ENCODE assay signal across 29 cellular contexts in the genomic region with DNA sequence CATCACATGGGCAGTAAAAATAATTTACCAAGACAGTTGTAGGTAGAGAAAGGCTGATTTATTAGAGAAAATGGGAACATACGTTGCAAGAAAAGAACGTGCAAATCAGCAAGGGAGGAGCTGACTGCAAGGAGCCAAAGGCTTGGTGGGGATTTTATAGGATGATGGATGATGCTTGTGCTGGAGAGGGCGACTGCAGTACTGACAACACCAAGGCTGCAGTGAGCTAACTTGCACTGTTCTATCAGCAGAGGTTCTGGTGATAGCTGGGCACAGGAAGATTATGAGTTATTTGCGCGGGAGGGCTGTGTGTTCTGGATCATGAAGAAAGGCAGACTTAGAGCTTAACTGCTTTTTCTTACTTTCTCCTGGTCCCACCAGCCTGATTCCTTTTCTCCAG.
"Had no signal": no experiment of that assay in that cellular context is flagged by ENCODE, and none has a peak within 500 bp of the region (broad histone marks: within the 10 kb centered on the region; RNA-seq: fewer than 3 reads in every experiment).

No MANE protein-coding gene starts in this region.

- H3K4me1 Mint-ChIP-seq: activated CD4-positive, alpha-beta memory T cell treated with anti-CD3 and anti-CD28 coated beads, Interleukin-2, amount 10 ng/mL, durations not matched to agents 7 days and 5 days; activated CD4-positive, alpha-beta T cell treated with anti-CD3 and anti-CD28 coated beads, Interleukin-2, amount 10 ng/mL, durations not matched to agents 24 days and 14 days; activated naive CD8-positive, alpha-beta T cell treated with anti-CD3 and anti-CD28 coated beads, Interleukin-2, amount 50 U/mL, for 24 hours; immature natural killer cell; stimulated activated effector memory CD8-positive, alpha-beta T cell treated with anti-CD3 and anti-CD28 coated beads, Interleukin-12 subunit alpha, Interleukin-12 subunit beta, amount 100 ng/mL, for 72 hours; stimulated activated naive CD8-positive, alpha-beta T cell treated with anti-CD3 and anti-CD28 coated beads, Interleukin-15, amount 100 ng/mL, for 72 hours; T-helper 17 cell had no signal

- H3K4me3 Mint-ChIP-seq: activated CD4-positive, alpha-beta memory T cell treated with anti-CD3 and anti-CD28 coated beads, Interleukin-2, amount 10 ng/mL, durations not matched to agents 7 days and 5 days; activated CD4-positive, alpha-beta T cell treated with anti-CD3 and anti-CD28 coated beads, Interleukin-2, amount 10 ng/mL, durations not matched to agents 24 days and 14 days; activated CD8-positive, alpha-beta memory T cell treated with anti-CD3 and anti-CD28 coated beads, Interleukin-2, amount 10 ng/mL, durations not matched to agents 7 days and 5 days; activated naive CD8-positive, alpha-beta T cell treated with anti-CD3 and anti-CD28 coated beads, Interleukin-2, amount 50 U/mL, for 24 hours; dendritic cell treated with granulocyte-macrophage colony-stimulating factor and Interleukin-4, amounts not matched to agents 40 ng/mL and 50 ng/mL, for 4 days; immature natural killer cell; memory B cell; neural crest cell; stimulated activated effector memory CD8-positive, alpha-beta T cell treated with anti-CD3 and anti-CD28 coated beads, Interleukin-12 subunit alpha, Interleukin-12 subunit beta, amount 100 ng/mL, for 72 hours; stimulated activated naive CD8-positive, alpha-beta T cell treated with anti-CD3 and anti-CD28 coated beads, Interleukin-15, amount 100 ng/mL, for 72 hours; T-helper 17 cell had no signal

- H3K36me3 Mint-ChIP-seq: activated CD8-positive, alpha-beta memory T cell treated with anti-CD3 and anti-CD28 coated beads, Interleukin-2, amount 10 ng/mL, durations not matched to agents 7 days and 5 days; immature natural killer cell; memory B cell; stimulated activated effector memory CD8-positive, alpha-beta T cell treated with anti-CD3 and anti-CD28 coated beads, Interleukin-12 subunit alpha, Interleukin-12 subunit beta, amount 100 ng/mL, for 72 hours had no signal

- DNase-seq: activated CD4-positive, alpha-beta memory T cell treated with anti-CD3 and anti-CD28 coated beads, Interleukin-2, amount 10 ng/mL, durations not matched to agents 7 days and 5 days; activated CD4-positive, alpha-beta T cell treated with anti-CD3 and anti-CD28 coated beads, Interleukin-2, amount 10 ng/mL, durations not matched to agents 24 days and 14 days; activated CD8-positive, alpha-beta memory T cell treated with anti-CD3 and anti-CD28 coated beads, Interleukin-2, amount 10 ng/mL, durations not matched to agents 7 days and 5 days; activated naive CD4-positive, alpha-beta T cell treated with anti-CD3 and anti-CD28 coated beads, Interleukin-2, amount 50 U/mL, for 16 hours; activated naive CD8-positive, alpha-beta T cell treated with anti-CD3 and anti-CD28 coated beads, Interleukin-2, amount 50 U/mL, for 24 hours; activated T-cell treated with anti-CD3 and anti-CD28 coated beads for 4 hours; anterior cingulate cortex; effector memory CD4-positive, alpha-beta T cell; foreskin melanocyte; immature natural killer cell; mucosa of descending colon; occipital lobe; psoas muscle; stimulated activated CD4-positive, alpha-beta T cell treated with anti-CD3 and anti-CD28 coated beads, Interleukin-1b, Interleukin-23, amount 100 ng/mL, for 48 hours; stimulated activated naive CD8-positive, alpha-beta T cell treated with anti-CD3 and anti-CD28 coated beads, Interleukin-15, amount 100 ng/mL, for 72 hours; SW 1271; T-helper 17 cell; transverse colon had no signal

- ATAC-seq: activated CD4-positive, CD25-positive, alpha-beta regulatory T cell treated with anti-CD3 and anti-CD28 coated beads, Interleukin-2, amount 50 U/mL, for 24 hours; activated CD8-positive, alpha-beta memory T cell treated with anti-CD3 and anti-CD28 coated beads, Interleukin-2, amount 10 ng/mL, durations not matched to agents 7 days and 5 days; activated naive CD8-positive, alpha-beta T cell treated with anti-CD3 and anti-CD28 coated beads, Interleukin-2, amount 50 U/mL, for 24 hours; body of pancreas; mucosa of descending colon; psoas muscle; right cardiac atrium; stimulated activated effector memory CD8-positive, alpha-beta T cell treated with anti-CD3 and anti-CD28 coated beads, Interleukin-12 subunit alpha, Interleukin-12 subunit beta, amount 100 ng/mL, for 72 hours; stimulated activated naive CD8-positive, alpha-beta T cell treated with anti-CD3 and anti-CD28 coated beads, Interleukin-15, amount 100 ng/mL, for 72 hours; T-helper 17 cell had no signal

- H3K27me3 Mint-ChIP-seq: activated CD4-positive, alpha-beta memory T cell treated with anti-CD3 and anti-CD28 coated beads, Interleukin-2, amount 10 ng/mL, durations not matched to agents 7 days and 5 days; activated CD4-positive, alpha-beta T cell treated with anti-CD3 and anti-CD28 coated beads, Interleukin-2, amount 10 ng/mL, durations not matched to agents 24 days and 14 days; activated CD8-positive, alpha-beta memory T cell treated with anti-CD3 and anti-CD28 coated beads, Interleukin-2, amount 10 ng/mL, durations not matched to agents 7 days and 5 days; activated naive CD8-positive, alpha-beta T cell treated with anti-CD3 and anti-CD28 coated beads, Interleukin-2, amount 50 U/mL, for 24 hours; dendritic cell treated with granulocyte-macrophage colony-stimulating factor and Interleukin-4, amounts not matched to agents 40 ng/mL and 50 ng/mL, for 4 days; memory B cell; stimulated activated naive CD8-positive, alpha-beta T cell treated with anti-CD3 and anti-CD28 coated beads, Interleukin-15, amount 100 ng/mL, for 72 hours; T-helper 17 cell had no signal

- H3K36me3 ChIP-seq: cardiac muscle cell, suprapubic skin, transverse colon, vagina had no signal

- H3K9me3 Mint-ChIP-seq: activated CD4-positive, alpha-beta memory T cell treated with anti-CD3 and anti-CD28 coated beads, Interleukin-2, amount 10 ng/mL, durations not matched to agents 7 days and 5 days; activated CD4-positive, alpha-beta T cell treated with anti-CD3 and anti-CD28 coated beads, Interleukin-2, amount 10 ng/mL, durations not matched to agents 24 days and 14 days; activated naive CD8-positive, alpha-beta T cell treated with anti-CD3 and anti-CD28 coated beads, Interleukin-2, amount 50 U/mL, for 24 hours; dendritic cell treated with granulocyte-macrophage colony-stimulating factor and Interleukin-4, amounts not matched to agents 40 ng/mL and 50 ng/mL, for 4 days; immature natural killer cell; memory B cell; neural crest cell; stimulated activated effector memory CD8-positive, alpha-beta T cell treated with anti-CD3 and anti-CD28 coated beads, Interleukin-12 subunit alpha, Interleukin-12 subunit beta, amount 100 ng/mL, for 72 hours; stimulated activated naive CD8-positive, alpha-beta T cell treated with anti-CD3 and anti-CD28 coated beads, Interleukin-15, amount 100 ng/mL, for 72 hours had no signal

- H3K4me3 ChIP-seq: body of pancreas, cardiac muscle cell, hepatocyte, mucosa of descending colon, psoas muscle, suprapubic skin, transverse colon, vagina had no signal

- H3K9me3 ChIP-seq: body of pancreas, mucosa of descending colon, psoas muscle, suprapubic skin, transverse colon, vagina had no signal

- H3K27me3 ChIP-seq: body of pancreas, cardiac muscle cell, hepatocyte, suprapubic skin, transverse colon, vagina had no signal

- H3K4me1 ChIP-seq: body of pancreas had no signal

- H3K27ac Mint-ChIP-seq: activated CD4-positive, alpha-beta memory T cell treated with anti-CD3 and anti-CD28 coated beads, Interleukin-2, amount 10 ng/mL, durations not matched to agents 7 days and 5 days; activated CD4-positive, alpha-beta T cell treated with anti-CD3 and anti-CD28 coated beads, Interleukin-2, amount 10 ng/mL, durations not matched to agents 24 days and 14 days; activated CD8-positive, alpha-beta memory T cell treated with anti-CD3 and anti-CD28 coated beads, Interleukin-2, amount 10 ng/mL, durations not matched to agents 7 days and 5 days; activated naive CD8-positive, alpha-beta T cell treated with anti-CD3 and anti-CD28 coated beads, Interleukin-2, amount 50 U/mL, for 24 hours; dendritic cell treated with granulocyte-macrophage colony-stimulating factor and Interleukin-4, amounts not matched to agents 40 ng/mL and 50 ng/mL, for 4 days; immature natural killer cell; memory B cell; stimulated activated effector memory CD8-positive, alpha-beta T cell treated with anti-CD3 and anti-CD28 coated beads, Interleukin-12 subunit alpha, Interleukin-12 subunit beta, amount 100 ng/mL, for 72 hours; T-helper 17 cell had no signal

- H3K27ac ChIP-seq: body of pancreas, cardiac muscle cell, hepatocyte, psoas muscle, suprapubic skin, transverse colon, vagina had no signal
